1 cellular context compared by ENCODE assay signal in genomic region chr20:17542993-17543412, GRCh38.
TF ChIP-seq lines count a peak whose summit lies in the region.

No MANE protein-coding gene starts in this region.

TF ChIP-seq in GM23338, 12 proteins besides CTCF, POLR2A, EP300 and RAD21 (continued from another document):
- no peak for TF ChIP-seq ZNF462 (CRISPR knock-in tag; IDR thresholded peaks at IDR 0.05)
- no peak for TF ChIP-seq ZNF114 (CRISPR knock-in tag; IDR thresholded peaks at IDR 0.05)
- TF ChIP-seq POLR2AphosphoS5 (IDR thresholded peaks at IDR 0.05; ENCODE audit: low read depth): no peak
- TF ChIP-seq STAT1 (IDR thresholded peaks at IDR 0.05; ENCODE audit: unreplicated experiment): no peak
- no peak for TF ChIP-seq EZH2 (IDR thresholded peaks at IDR 0.05; ENCODE audit: low read depth, unreplicated experiment)
- no peak for TF ChIP-seq JUNB (IDR thresholded peaks at IDR 0.05; ENCODE audit: unreplicated experiment)
- TF ChIP-seq ZNF331 (CRISPR knock-in tag; IDR thresholded peaks at IDR 0.05; ENCODE audit: low read depth): no peak
- TF ChIP-seq CREB1 (CRISPR knock-in tag; IDR thresholded peaks at IDR 0.05; ENCODE audit: low read depth): no peak
- TF ChIP-seq REST (IDR thresholded peaks at IDR 0.05; ENCODE audit: unreplicated experiment): no peak
- no peak for TF ChIP-seq ETS1 (IDR thresholded peaks at IDR 0.05)
